Comparison of ENCODE assay signal across 1 cellular context in genomic region chr7:27115161-27116018, GRCh38.
TF ChIP-seq lines count a peak whose summit lies in the region.

No MANE protein-coding gene starts in this region.

TF ChIP-seq in A549, 52 proteins besides CTCF, POLR2A, EP300 and RAD21 (continued from another document):
- TF ChIP-seq USF2 (IDR thresholded peaks at IDR 0.05) = no peak
- no peak for TF ChIP-seq HOXA7 (CRISPR knock-in tag; IDR thresholded peaks at IDR 0.05)
- TF ChIP-seq CHD4 (IDR thresholded peaks at IDR 0.05; ENCODE audit: borderline replicate concordance) = no peak
- no peak for TF ChIP-seq TFCP2L1 (CRISPR knock-in tag; IDR thresholded peaks at IDR 0.05)
- no peak for TF ChIP-seq ZFP36 (IDR thresholded peaks at IDR 0.05; ENCODE audit: borderline replicate concordance, partially characterized antibody)
- TF ChIP-seq BHLHE40 (IDR thresholded peaks at IDR 0.05; ENCODE audit: low read depth, low read length) = no peak
- no peak for TF ChIP-seq REST (IDR thresholded peaks at IDR 0.05)
- TF ChIP-seq HES2 (IDR thresholded peaks at IDR 0.05) = no peak
- TF ChIP-seq EHMT2 (IDR thresholded peaks at IDR 0.05; ENCODE audit: low read depth) = no peak
- no peak for TF ChIP-seq CBX2 (IDR thresholded peaks at IDR 0.05; ENCODE audit: borderline replicate concordance, low read depth)
